ENCODE assay signal across 36 cellular contexts in genomic region chr2:115558725-115559124, GRCh38.
"Had no signal": no experiment of that assay in that cellular context is flagged by ENCODE, and none has a peak within 500 bp of the region (broad histone marks: within the 10 kb centered on the region; RNA-seq: fewer than 3 reads in every experiment).

No MANE protein-coding gene starts in this region.

- H3K4me3 Mint-ChIP-seq: activated CD4-positive, alpha-beta memory T cell treated with anti-CD3 and anti-CD28 coated beads for 36 hours; activated CD4-positive, alpha-beta T cell treated with anti-CD3 and anti-CD28 coated beads for 36 hours; activated CD4-positive, alpha-beta T cell treated with anti-CD3 and anti-CD28 coated beads, Interleukin-2, amount 10 ng/mL, durations not matched to agents 24 days and 14 days; activated CD8-positive, alpha-beta memory T cell treated with anti-CD3 and anti-CD28 coated beads, Interleukin-2, amount 10 ng/mL, durations not matched to agents 7 days and 5 days; activated CD8-positive, alpha-beta T cell treated with anti-CD3 and anti-CD28 coated beads, Interleukin-2, amount 10 ng/mL, durations not matched to agents 7 days and 5 days; activated naive CD4-positive, alpha-beta T cell treated with anti-CD3 and anti-CD28 coated beads for 36 hours; activated naive CD4-positive, alpha-beta T cell treated with anti-CD3 and anti-CD28 coated beads, Interleukin-2, amount 50 U/mL, for 24 hours; activated naive CD8-positive, alpha-beta T cell treated with anti-CD3 and anti-CD28 coated beads for 36 hours; activated naive CD8-positive, alpha-beta T cell treated with anti-CD3 and anti-CD28 coated beads, Interleukin-2, amount 50 U/mL, for 24 hours; activated T-helper 1 cell treated with anti-CD3 and anti-CD28 coated beads, Interleukin-12 subunit alpha, Interleukin-12 subunit beta, Interleukin-2, Interleukin-4 antibody, amounts not matched to agents 30 ng/mL and 10 ng/mL and 1 ng/mL, durations not matched to agents 14 hours and 24 hours and 36 hours; effector memory CD8-positive, alpha-beta T cell; T-helper 17 cell; T-helper 2 cell treated with Interferon-gamma antibody and Interleukin-4, amounts not matched to agents 5 μg/mL and 100 μg/mL, for 36 hours had no signal

- DNase-seq: activated CD4-positive, alpha-beta memory T cell treated with anti-CD3 and anti-CD28 coated beads for 36 hours; activated CD4-positive, alpha-beta T cell treated with anti-CD3 and anti-CD28 coated beads for 36 hours; activated CD4-positive, alpha-beta T cell treated with anti-CD3 and anti-CD28 coated beads, Interleukin-2, amount 10 ng/mL, durations not matched to agents 24 days and 14 days; activated CD4-positive, CD25-positive, alpha-beta regulatory T cell; activated CD4-positive, CD25-positive, alpha-beta regulatory T cell treated with anti-CD3 and anti-CD28 coated beads, Interleukin-2, amount 50 U/mL, for 72 hours; activated CD8-positive, alpha-beta memory T cell treated with anti-CD3 and anti-CD28 coated beads, Interleukin-2, amount 10 ng/mL, durations not matched to agents 7 days and 5 days; activated CD8-positive, alpha-beta memory T cell treated with anti-CD3 and anti-CD28 coated beads, Interleukin-2, amount 50 U/mL, for 4 hours; activated CD8-positive, alpha-beta T cell treated with anti-CD3 and anti-CD28 coated beads, Interleukin-2, amount 10 ng/mL, durations not matched to agents 7 days and 5 days; activated effector memory CD4-positive, alpha-beta T cell treated with anti-CD3 and anti-CD28 coated beads, Interleukin-2, amount 50 U/mL, for 16 hours; activated naive CD4-positive, alpha-beta T cell treated with anti-CD3 and anti-CD28 coated beads for 36 hours; activated naive CD8-positive, alpha-beta T cell treated with anti-CD3 and anti-CD28 coated beads for 36 hours; activated naive CD8-positive, alpha-beta T cell treated with anti-CD3 and anti-CD28 coated beads, Interleukin-2, amount 50 U/mL, for 24 hours; activated T-cell treated with anti-CD3 and anti-CD28 coated beads, Interleukin-2, amount 50 U/mL, for 1 hour; activated T-cell treated with anti-CD3 and anti-CD28 coated beads, Interleukin-2, amount 50 U/mL, for 48 hours; adrenal gland; amygdala; aorta; body of pancreas; caudate nucleus; cortex of kidney; dermis blood vessel endothelial cell; effector CD4-positive, alpha-beta T cell; effector memory CD8-positive, alpha-beta T cell; erythroblast; foreskin keratinocyte; gastrocnemius medialis; glutamatergic neuron; heart left ventricle; T-helper 17 cell; T1000; WERI-Rb-1 had no signal

- H3K27ac ChIP-seq: adrenal gland, body of pancreas, esophagus muscularis mucosa, foreskin keratinocyte, gastrocnemius medialis, heart left ventricle, WERI-Rb-1 had no signal

- H3K9me3 ChIP-seq: adrenal gland, body of pancreas, esophagus muscularis mucosa, gastrocnemius medialis had no signal

- H3K4me1 Mint-ChIP-seq: activated CD4-positive, alpha-beta T cell treated with anti-CD3 and anti-CD28 coated beads for 36 hours; activated CD4-positive, alpha-beta T cell treated with anti-CD3 and anti-CD28 coated beads, Interleukin-2, amount 10 ng/mL, durations not matched to agents 24 days and 14 days; activated CD8-positive, alpha-beta memory T cell treated with anti-CD3 and anti-CD28 coated beads, Interleukin-2, amount 10 ng/mL, durations not matched to agents 7 days and 5 days; activated naive CD4-positive, alpha-beta T cell treated with anti-CD3 and anti-CD28 coated beads, Interleukin-2, amount 50 U/mL, for 24 hours; activated naive CD8-positive, alpha-beta T cell treated with anti-CD3 and anti-CD28 coated beads for 36 hours; activated naive CD8-positive, alpha-beta T cell treated with anti-CD3 and anti-CD28 coated beads, Interleukin-2, amount 50 U/mL, for 24 hours; T-helper 17 cell had no signal

- H3K4me3 ChIP-seq: adrenal gland, body of pancreas, esophagus muscularis mucosa, gastrocnemius medialis, heart left ventricle had no signal

- H3K4me1 ChIP-seq: adrenal gland, body of pancreas, esophagus muscularis mucosa, foreskin keratinocyte, gastrocnemius medialis, heart left ventricle had no signal

- ATAC-seq: activated CD4-positive, alpha-beta T cell treated with anti-CD3 and anti-CD28 coated beads for 36 hours; activated CD8-positive, alpha-beta memory T cell treated with anti-CD3 and anti-CD28 coated beads, Interleukin-2, amount 10 ng/mL, durations not matched to agents 7 days and 5 days; activated CD8-positive, alpha-beta T cell treated with anti-CD3 and anti-CD28 coated beads, Interleukin-2, amount 10 ng/mL, durations not matched to agents 7 days and 5 days; activated naive CD8-positive, alpha-beta T cell treated with anti-CD3 and anti-CD28 coated beads, Interleukin-2, amount 50 U/mL, for 24 hours; body of pancreas; effector memory CD8-positive, alpha-beta T cell; foreskin keratinocyte; gastrocnemius medialis; heart left ventricle; T-helper 17 cell had no signal

- H3K36me3 Mint-ChIP-seq: activated CD4-positive, alpha-beta memory T cell treated with anti-CD3 and anti-CD28 coated beads for 36 hours; activated CD8-positive, alpha-beta memory T cell treated with anti-CD3 and anti-CD28 coated beads, Interleukin-2, amount 10 ng/mL, durations not matched to agents 7 days and 5 days; activated naive CD4-positive, alpha-beta T cell treated with anti-CD3 and anti-CD28 coated beads, Interleukin-2, amount 50 U/mL, for 24 hours; activated naive CD8-positive, alpha-beta T cell treated with anti-CD3 and anti-CD28 coated beads for 36 hours had no signal

- H3K27me3 Mint-ChIP-seq: activated CD4-positive, alpha-beta memory T cell treated with anti-CD3 and anti-CD28 coated beads for 36 hours; activated CD4-positive, alpha-beta T cell treated with anti-CD3 and anti-CD28 coated beads for 36 hours; activated CD4-positive, alpha-beta T cell treated with anti-CD3 and anti-CD28 coated beads, Interleukin-2, amount 10 ng/mL, durations not matched to agents 24 days and 14 days; activated CD8-positive, alpha-beta memory T cell treated with anti-CD3 and anti-CD28 coated beads, Interleukin-2, amount 10 ng/mL, durations not matched to agents 7 days and 5 days; activated naive CD4-positive, alpha-beta T cell treated with anti-CD3 and anti-CD28 coated beads, Interleukin-2, amount 50 U/mL, for 24 hours; activated naive CD8-positive, alpha-beta T cell treated with anti-CD3 and anti-CD28 coated beads for 36 hours; activated naive CD8-positive, alpha-beta T cell treated with anti-CD3 and anti-CD28 coated beads, Interleukin-2, amount 50 U/mL, for 24 hours; effector memory CD8-positive, alpha-beta T cell; T-helper 17 cell had no signal

- H3K36me3 ChIP-seq: adrenal gland, esophagus muscularis mucosa, gastrocnemius medialis, heart left ventricle had no signal

- H3K27me3 ChIP-seq: adrenal gland, body of pancreas, esophagus muscularis mucosa, foreskin keratinocyte, gastrocnemius medialis, heart left ventricle had no signal

- H3K9me3 Mint-ChIP-seq: activated naive CD8-positive, alpha-beta T cell treated with anti-CD3 and anti-CD28 coated beads for 36 hours had no signal

- H3K27ac Mint-ChIP-seq: activated CD4-positive, alpha-beta memory T cell treated with anti-CD3 and anti-CD28 coated beads for 36 hours; activated CD4-positive, alpha-beta T cell treated with anti-CD3 and anti-CD28 coated beads for 36 hours; activated CD4-positive, alpha-beta T cell treated with anti-CD3 and anti-CD28 coated beads, Interleukin-2, amount 10 ng/mL, durations not matched to agents 24 days and 14 days; activated CD8-positive, alpha-beta memory T cell treated with anti-CD3 and anti-CD28 coated beads, Interleukin-2, amount 10 ng/mL, durations not matched to agents 7 days and 5 days; activated CD8-positive, alpha-beta T cell treated with anti-CD3 and anti-CD28 coated beads, Interleukin-2, amount 10 ng/mL, durations not matched to agents 7 days and 5 days; activated naive CD4-positive, alpha-beta T cell treated with anti-CD3 and anti-CD28 coated beads for 36 hours; activated naive CD4-positive, alpha-beta T cell treated with anti-CD3 and anti-CD28 coated beads, Interleukin-2, amount 50 U/mL, for 24 hours; activated naive CD8-positive, alpha-beta T cell treated with anti-CD3 and anti-CD28 coated beads for 36 hours; activated naive CD8-positive, alpha-beta T cell treated with anti-CD3 and anti-CD28 coated beads, Interleukin-2, amount 50 U/mL, for 24 hours; activated T-helper 1 cell treated with anti-CD3 and anti-CD28 coated beads, Interleukin-12 subunit alpha, Interleukin-12 subunit beta, Interleukin-2, Interleukin-4 antibody, amounts not matched to agents 30 ng/mL and 10 ng/mL and 1 ng/mL, durations not matched to agents 14 hours and 24 hours and 36 hours; activated T-helper 2 cell treated with anti-CD3 and anti-CD28 coated beads, Interferon-gamma antibody, Interleukin-2, Interleukin-4, amounts not matched to agents 10 μg/mL and 5 μg/mL and 100 μg/mL, durations not matched to agents 14 hours and 24 hours and 36 hours; effector memory CD8-positive, alpha-beta T cell; T-helper 17 cell; T-helper 2 cell treated with Interferon-gamma antibody and Interleukin-4, amounts not matched to agents 5 μg/mL and 100 μg/mL, for 36 hours had no signal
